Comparison of ENCODE assay signal across 1 cellular context in the genomic region with DNA sequence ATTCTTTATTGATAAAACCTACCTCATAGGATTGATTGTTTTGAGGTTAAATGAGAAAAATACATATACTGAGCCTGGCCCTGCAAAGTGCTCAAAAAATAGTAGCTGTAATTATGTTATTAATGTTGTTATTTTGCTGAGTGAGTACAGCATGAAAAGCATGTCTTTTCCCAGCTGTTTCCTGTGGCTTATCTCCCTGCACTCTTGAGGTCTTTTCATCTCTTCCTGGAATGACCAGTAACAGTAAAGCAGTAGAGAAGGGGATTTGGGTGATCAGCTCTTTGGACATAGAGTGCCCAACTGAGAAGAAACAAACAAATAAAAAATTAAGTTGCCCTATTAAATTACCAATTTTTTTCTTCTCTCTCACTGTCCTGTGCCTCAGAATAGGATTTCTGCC.
A peak's percentile ranks its signal among the peaks of the same experiment; 100 is the strongest.
TF ChIP-seq lines count a peak whose summit lies in the region.

No MANE protein-coding gene starts in this region.

TF ChIP-seq in K562, 482 proteins besides CTCF, POLR2A, EP300 and RAD21 (continued from another document and continues in another):
- TF ChIP-seq, protein P1, sequence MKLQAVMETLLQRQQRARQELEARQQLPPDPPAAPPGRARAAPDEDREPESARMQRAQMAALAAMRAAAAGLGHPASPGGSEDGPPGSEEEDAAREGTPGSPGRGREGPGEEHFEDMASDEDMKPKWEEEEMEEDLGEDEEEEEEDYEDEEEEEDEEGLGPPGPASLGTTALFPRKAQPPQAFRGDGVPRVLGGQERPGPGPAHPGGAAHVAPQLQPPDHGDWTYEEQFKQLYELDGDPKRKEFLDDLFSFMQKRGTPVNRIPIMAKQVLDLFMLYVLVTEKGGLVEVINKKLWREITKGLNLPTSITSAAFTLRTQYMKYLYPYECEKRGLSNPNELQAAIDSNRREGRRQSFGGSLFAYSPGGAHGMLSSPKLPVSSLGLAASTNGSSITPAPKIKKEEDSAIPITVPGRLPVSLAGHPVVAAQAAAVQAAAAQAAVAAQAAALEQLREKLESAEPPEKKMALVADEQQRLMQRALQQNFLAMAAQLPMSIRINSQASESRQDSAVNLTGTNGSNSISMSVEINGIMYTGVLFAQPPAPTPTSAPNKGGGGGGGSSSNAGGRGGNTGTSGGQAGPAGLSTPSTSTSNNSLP (IDR thresholded peaks at IDR 0.05; ENCODE audit: borderline replicate concordance, low read depth, low read length): peak; percentile 13; the same call in 1 of the 2 replicates
- TF ChIP-seq, protein P2, sequence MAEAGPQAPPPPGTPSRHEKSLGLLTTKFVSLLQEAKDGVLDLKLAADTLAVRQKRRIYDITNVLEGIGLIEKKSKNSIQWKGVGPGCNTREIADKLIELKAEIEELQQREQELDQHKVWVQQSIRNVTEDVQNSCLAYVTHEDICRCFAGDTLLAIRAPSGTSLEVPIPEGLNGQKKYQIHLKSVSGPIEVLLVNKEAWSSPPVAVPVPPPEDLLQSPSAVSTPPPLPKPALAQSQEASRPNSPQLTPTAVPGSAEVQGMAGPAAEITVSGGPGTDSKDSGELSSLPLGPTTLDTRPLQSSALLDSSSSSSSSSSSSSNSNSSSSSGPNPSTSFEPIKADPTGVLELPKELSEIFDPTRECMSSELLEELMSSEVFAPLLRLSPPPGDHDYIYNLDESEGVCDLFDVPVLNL (CRISPR knock-in tag; IDR thresholded peaks at IDR 0.05; ENCODE audit: low read depth): no peak
- TF ChIP-seq YBX1 (IDR thresholded peaks at IDR 0.05) (no peak), CHCHD3 (CRISPR knock-in tag; IDR thresholded peaks at IDR 0.05) (no peak), LCOR (CRISPR knock-in tag; IDR thresholded peaks at IDR 0.05) (no peak), ZNF175 (CRISPR knock-in tag; IDR thresholded peaks at IDR 0.05; ENCODE audit: low read depth) (no peak), KDM5B (IDR thresholded peaks at IDR 0.05; ENCODE audit: insufficient replicate concordance, low read depth, low read length) (no peak), JUN (IDR thresholded peaks at IDR 0.05; ENCODE audit: borderline replicate concordance, low read depth, low read length) (no peak), JUN (CRISPR knock-in tag; IDR thresholded peaks at IDR 0.05; ENCODE audit: borderline replicate concordance) (no peak), NFATC3 (IDR thresholded peaks at IDR 0.05) (no peak), FOXK1 (CRISPR knock-in tag; IDR thresholded peaks at IDR 0.05; ENCODE audit: borderline replicate concordance) (no peak), CHD1 (IDR thresholded peaks at IDR 0.05; ENCODE audit: low read length) (no peak), NRF1 (conservative IDR thresholded peaks at IDR 0.05 in 1 of 2, IDR thresholded peaks at IDR 0.05 in 1 of 2) (no peak), ZFP30 (CRISPR knock-in tag; IDR thresholded peaks at IDR 0.05; ENCODE audit: borderline replicate concordance) (no peak), RB1 (IDR thresholded peaks at IDR 0.05; ENCODE audit: low read depth) (no peak), ARID2 (IDR thresholded peaks at IDR 0.05) (no peak), KHSRP (IDR thresholded peaks at IDR 0.05) (no peak), C11orf30 (IDR thresholded peaks at IDR 0.05; ENCODE audit: low read depth) (0 out of 2 replicates have a peak, but pooled peaks have one; percentile 7), LEF1 (IDR thresholded peaks at IDR 0.05) (peak; percentile 43; the same call in 1 of the 2 replicates), EGR1 (conservative IDR thresholded peaks at IDR 0.05) (no peak), CBFA2T3 (IDR thresholded peaks at IDR 0.05) (peak; percentile 45; the same call in 1 of the 2 replicates), FOXJ2 (tag; IDR thresholded peaks at IDR 0.05) (no peak), ZNF134 (CRISPR knock-in tag; conservative IDR thresholded peaks at IDR 0.05) (no peak), HDAC1 (IDR thresholded peaks at IDR 0.05) (peak in 1 of 2 experiments; percentile 56; a peak in 1 of 4 replicates), MCM5 (IDR thresholded peaks at IDR 0.05; ENCODE audit: low read depth) (no peak), NUFIP1 (IDR thresholded peaks at IDR 0.05; ENCODE audit: partially characterized antibody) (no peak), BMI1 (IDR thresholded peaks at IDR 0.05; ENCODE audit: low read length) (no peak), NFYB (IDR thresholded peaks at IDR 0.05; ENCODE audit: extremely low read depth, insufficient read length) (no peak), MTA2 (IDR thresholded peaks at IDR 0.05; ENCODE audit: low read depth) (no peak), PCBP2 (IDR thresholded peaks at IDR 0.05; ENCODE audit: low read depth, low read length, poor library complexity, severe bottlenecking) (no peak), HCFC1 (IDR thresholded peaks at IDR 0.05; ENCODE audit: low read depth, low read length) (no peak), MEF2D (tag; conservative IDR thresholded peaks at IDR 0.05; ENCODE audit: low read depth) (no peak), ZFP36 (IDR thresholded peaks at IDR 0.05; ENCODE audit: low read depth, low read length, partially characterized antibody) (no peak), DPF2 (IDR thresholded peaks at IDR 0.05) (peak; percentile 65; the same call in 1 of the 2 replicates), ZBED1 (IDR thresholded peaks at IDR 0.05) (no peak), HEY1 (CRISPR knock-in tag; IDR thresholded peaks at IDR 0.05; ENCODE audit: borderline replicate concordance) (no peak), GABPA (tag; conservative IDR thresholded peaks at IDR 0.05; ENCODE audit: low read depth) (peak; percentile 50; the same call in 1 of the 2 replicates), SIN3B (IDR thresholded peaks at IDR 0.05; ENCODE audit: low read depth) (no peak), ETV1 (tag; conservative IDR thresholded peaks at IDR 0.05; ENCODE audit: low read depth) (peak; percentile 58; the same call in 1 of the 2 replicates), ZNF311 (CRISPR knock-in tag; IDR thresholded peaks at IDR 0.05) (no peak), NR2C1 (IDR thresholded peaks at IDR 0.05) (no peak), NR2C1 (tag; IDR thresholded peaks at IDR 0.05) (no peak), NFE2 (IDR thresholded peaks at IDR 0.05; ENCODE audit: low read depth) (peak; percentile 23; the same call in 1 of the 2 replicates)
- TF ChIP-seq, protein P3, sequence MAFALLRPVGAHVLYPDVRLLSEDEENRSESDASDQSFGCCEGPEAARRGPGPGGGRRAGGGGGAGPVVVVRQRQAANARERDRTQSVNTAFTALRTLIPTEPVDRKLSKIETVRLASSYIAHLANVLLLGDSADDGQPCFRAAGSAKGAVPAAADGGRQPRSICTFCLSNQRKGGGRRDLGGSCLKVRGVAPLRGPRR (CRISPR knock-in tag; IDR thresholded peaks at IDR 0.05): no peak
- TF ChIP-seq, protein P4, sequence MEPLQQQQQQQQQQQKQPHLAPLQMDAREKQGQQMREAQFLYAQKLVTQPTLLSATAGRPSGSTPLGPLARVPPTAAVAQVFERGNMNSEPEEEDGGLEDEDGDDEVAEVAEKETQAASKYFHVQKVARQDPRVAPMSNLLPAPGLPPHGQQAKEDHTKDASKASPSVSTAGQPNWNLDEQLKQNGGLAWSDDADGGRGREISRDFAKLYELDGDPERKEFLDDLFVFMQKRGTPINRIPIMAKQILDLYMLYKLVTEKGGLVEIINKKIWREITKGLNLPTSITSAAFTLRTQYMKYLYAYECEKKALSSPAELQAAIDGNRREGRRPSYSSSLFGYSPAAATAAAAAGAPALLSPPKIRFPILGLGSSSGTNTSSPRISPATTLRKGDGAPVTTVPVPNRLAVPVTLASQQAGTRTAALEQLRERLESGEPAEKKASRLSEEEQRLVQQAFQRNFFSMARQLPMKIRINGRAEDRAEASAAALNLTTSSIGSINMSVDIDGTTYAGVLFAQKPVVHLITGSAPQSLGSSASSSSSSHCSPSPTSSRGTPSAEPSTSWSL (CRISPR knock-in tag; IDR thresholded peaks at IDR 0.05; ENCODE audit: borderline replicate concordance): no peak
- TF ChIP-seq, protein P5, sequence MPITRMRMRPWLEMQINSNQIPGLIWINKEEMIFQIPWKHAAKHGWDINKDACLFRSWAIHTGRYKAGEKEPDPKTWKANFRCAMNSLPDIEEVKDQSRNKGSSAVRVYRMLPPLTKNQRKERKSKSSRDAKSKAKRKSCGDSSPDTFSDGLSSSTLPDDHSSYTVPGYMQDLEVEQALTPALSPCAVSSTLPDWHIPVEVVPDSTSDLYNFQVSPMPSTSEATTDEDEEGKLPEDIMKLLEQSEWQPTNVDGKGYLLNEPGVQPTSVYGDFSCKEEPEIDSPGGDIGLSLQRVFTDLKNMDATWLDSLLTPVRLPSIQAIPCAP (CRISPR knock-in tag; IDR thresholded peaks at IDR 0.05; ENCODE audit: borderline replicate concordance): no peak
- TF ChIP-seq, protein P6, sequence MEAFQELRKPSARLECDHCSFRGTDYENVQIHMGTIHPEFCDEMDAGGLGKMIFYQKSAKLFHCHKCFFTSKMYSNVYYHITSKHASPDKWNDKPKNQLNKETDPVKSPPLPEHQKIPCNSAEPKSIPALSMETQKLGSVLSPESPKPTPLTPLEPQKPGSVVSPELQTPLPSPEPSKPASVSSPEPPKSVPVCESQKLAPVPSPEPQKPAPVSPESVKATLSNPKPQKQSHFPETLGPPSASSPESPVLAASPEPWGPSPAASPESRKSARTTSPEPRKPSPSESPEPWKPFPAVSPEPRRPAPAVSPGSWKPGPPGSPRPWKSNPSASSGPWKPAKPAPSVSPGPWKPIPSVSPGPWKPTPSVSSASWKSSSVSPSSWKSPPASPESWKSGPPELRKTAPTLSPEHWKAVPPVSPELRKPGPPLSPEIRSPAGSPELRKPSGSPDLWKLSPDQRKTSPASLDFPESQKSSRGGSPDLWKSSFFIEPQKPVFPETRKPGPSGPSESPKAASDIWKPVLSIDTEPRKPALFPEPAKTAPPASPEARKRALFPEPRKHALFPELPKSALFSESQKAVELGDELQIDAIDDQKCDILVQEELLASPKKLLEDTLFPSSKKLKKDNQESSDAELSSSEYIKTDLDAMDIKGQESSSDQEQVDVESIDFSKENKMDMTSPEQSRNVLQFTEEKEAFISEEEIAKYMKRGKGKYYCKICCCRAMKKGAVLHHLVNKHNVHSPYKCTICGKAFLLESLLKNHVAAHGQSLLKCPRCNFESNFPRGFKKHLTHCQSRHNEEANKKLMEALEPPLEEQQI (IDR thresholded peaks at IDR 0.05): peak; percentile 41; the same call in 1 of the 2 replicates
- TF ChIP-seq, protein P7, sequence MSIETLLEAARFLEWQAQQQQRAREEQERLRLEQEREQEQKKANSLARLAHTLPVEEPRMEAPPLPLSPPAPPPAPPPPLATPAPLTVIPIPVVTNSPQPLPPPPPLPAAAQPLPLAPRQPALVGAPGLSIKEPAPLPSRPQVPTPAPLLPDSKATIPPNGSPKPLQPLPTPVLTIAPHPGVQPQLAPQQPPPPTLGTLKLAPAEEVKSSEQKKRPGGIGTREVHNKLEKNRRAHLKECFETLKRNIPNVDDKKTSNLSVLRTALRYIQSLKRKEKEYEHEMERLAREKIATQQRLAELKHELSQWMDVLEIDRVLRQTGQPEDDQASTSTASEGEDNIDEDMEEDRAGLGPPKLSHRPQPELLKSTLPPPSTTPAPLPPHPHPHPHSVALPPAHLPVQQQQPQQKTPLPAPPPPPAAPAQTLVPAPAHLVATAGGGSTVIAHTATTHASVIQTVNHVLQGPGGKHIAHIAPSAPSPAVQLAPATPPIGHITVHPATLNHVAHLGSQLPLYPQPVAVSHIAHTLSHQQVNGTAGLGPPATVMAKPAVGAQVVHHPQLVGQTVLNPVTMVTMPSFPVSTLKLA (conservative IDR thresholded peaks at IDR 0.05): peak in 1 of 2 experiments; percentile 79; a peak in 3 of 4 replicates
- TF ChIP-seq, protein P8, sequence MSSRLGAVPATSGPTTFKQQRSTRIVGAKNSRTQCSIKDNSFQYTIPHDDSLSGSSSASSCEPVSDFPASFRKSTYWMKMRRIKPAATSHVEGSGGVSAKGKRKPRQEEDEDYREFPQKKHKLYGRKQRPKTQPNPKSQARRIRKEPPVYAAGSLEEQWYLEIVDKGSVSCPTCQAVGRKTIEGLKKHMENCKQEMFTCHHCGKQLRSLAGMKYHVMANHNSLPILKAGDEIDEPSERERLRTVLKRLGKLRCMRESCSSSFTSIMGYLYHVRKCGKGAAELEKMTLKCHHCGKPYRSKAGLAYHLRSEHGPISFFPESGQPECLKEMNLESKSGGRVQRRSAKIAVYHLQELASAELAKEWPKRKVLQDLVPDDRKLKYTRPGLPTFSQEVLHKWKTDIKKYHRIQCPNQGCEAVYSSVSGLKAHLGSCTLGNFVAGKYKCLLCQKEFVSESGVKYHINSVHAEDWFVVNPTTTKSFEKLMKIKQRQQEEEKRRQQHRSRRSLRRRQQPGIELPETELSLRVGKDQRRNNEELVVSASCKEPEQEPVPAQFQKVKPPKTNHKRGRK (tag; IDR thresholded peaks at IDR 0.05): no peak
- TF ChIP-seq, protein P9, sequence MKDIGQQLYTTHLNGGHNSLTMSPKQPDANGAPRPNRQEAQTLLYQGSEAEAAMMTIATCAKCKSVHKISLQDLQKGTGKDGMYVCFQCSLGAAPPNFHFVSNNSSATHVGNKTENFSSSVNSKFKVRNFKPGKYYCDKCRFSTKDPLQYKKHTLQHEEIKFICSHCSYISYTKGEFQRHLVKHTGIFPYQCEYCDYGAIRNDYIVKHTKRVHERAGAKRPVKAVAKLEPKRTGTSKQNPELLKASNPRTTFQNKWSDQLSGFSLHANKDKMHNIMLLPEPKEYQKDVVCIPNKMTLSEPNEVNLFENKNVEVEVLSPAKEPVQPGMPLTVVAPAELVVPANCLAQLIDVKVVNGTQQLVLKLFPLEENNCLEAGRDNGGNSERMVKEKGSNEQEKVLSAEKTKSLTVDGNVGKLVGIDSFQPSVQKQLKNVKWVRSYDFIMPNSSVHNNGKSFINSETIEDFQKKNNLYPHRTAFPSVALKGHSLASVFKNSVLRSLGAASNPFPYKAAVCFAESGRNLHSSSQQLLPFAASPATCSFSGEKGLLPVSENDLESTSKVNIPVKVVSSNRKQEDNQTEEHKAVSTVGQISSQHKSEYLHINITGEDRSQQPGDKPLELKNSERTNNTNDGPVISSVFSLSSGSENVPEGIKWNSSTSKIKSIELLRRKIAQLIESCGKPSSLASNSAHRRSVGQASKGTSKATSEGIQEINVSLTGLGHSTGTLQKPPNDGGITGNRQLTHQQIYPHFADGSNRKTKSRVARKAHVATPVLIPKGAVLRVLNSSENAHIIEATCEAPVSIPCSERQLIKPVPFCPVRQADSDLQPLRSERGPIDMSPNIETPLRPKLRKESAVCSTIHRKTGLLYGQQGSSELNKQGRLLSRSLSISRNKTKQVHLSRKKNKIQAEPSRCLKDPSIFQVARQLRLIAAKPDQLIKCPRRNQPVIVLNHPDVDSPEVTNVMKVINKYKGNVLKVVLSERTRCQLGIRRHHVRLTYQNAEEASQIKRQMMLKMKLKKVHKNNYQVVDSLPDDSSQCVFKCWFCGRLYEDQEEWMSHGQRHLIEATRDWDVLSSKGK (CRISPR knock-in tag; IDR thresholded peaks at IDR 0.05): no peak
- TF ChIP-seq, protein P10, sequence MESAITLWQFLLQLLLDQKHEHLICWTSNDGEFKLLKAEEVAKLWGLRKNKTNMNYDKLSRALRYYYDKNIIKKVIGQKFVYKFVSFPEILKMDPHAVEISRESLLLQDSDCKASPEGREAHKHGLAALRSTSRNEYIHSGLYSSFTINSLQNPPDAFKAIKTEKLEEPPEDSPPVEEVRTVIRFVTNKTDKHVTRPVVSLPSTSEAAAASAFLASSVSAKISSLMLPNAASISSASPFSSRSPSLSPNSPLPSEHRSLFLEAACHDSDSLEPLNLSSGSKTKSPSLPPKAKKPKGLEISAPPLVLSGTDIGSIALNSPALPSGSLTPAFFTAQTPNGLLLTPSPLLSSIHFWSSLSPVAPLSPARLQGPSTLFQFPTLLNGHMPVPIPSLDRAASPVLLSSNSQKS (CRISPR knock-in tag; IDR thresholded peaks at IDR 0.05): no peak
